2 cellular contexts compared by ENCODE assay signal in the genomic region with DNA sequence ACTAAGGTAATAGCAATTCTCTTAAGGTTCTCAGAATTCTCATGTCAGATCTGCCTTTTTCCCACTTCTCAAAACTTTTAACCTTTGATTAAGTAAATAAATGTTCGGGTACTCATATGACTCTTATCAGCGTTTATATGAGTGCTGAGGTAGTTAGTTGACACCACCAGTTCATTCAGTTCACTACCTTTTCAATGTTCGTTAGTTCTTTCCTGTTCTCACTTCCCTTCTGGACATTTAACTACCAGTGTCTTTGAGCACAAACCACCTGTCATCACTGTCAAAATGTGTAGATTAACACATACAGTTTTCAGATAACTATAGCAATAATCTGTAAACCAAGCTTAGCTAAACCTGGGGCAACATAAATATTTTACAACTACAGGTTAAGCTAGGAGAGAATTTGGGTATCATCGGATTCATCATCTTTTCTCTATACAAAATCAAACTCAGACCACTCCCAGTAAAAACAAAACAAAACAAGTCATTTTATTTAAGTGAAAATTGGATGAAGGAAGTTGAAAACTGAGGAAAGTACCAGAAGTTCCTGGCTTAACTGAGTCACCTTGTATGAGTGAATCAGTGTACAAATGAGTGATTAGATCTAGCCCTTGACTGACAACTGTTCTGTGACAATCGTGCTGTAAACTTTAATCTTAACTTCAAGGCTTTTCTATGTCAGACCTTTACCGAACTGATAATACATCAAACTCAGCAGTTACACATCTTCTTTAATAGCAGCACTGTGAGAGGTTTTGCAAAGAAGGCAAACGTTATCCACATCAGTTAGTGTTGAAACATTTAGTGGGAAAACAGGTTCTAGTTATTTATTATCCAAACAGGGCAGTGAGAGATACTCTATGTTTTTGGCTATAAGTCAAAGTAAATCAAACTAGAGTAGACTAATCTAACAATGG.
TF ChIP-seq lines count a peak whose summit lies in the region.

No MANE protein-coding gene starts in this region.

TF ChIP-seq in SK-N-SH, 30 proteins besides CTCF, POLR2A, EP300 and RAD21 (continued from another document):
- TF ChIP-seq, protein P1, sequence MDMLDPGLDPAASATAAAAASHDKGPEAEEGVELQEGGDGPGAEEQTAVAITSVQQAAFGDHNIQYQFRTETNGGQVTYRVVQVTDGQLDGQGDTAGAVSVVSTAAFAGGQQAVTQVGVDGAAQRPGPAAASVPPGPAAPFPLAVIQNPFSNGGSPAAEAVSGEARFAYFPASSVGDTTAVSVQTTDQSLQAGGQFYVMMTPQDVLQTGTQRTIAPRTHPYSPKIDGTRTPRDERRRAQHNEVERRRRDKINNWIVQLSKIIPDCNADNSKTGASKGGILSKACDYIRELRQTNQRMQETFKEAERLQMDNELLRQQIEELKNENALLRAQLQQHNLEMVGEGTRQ (IDR thresholded peaks at IDR 0.05; ENCODE audit: borderline replicate concordance, low read depth, low read length) = no peak
- no peak for TF ChIP-seq NRF1 (IDR thresholded peaks at IDR 0.05; ENCODE audit: low read depth, low read length)

TF ChIP-seq in SK-N-SH treated with all-trans-retinoic acid at 6 μM for 48 hours, 23 proteins besides CTCF, POLR2A, EP300 and RAD21 (continued from another document):
- TF ChIP-seq, protein P2, sequence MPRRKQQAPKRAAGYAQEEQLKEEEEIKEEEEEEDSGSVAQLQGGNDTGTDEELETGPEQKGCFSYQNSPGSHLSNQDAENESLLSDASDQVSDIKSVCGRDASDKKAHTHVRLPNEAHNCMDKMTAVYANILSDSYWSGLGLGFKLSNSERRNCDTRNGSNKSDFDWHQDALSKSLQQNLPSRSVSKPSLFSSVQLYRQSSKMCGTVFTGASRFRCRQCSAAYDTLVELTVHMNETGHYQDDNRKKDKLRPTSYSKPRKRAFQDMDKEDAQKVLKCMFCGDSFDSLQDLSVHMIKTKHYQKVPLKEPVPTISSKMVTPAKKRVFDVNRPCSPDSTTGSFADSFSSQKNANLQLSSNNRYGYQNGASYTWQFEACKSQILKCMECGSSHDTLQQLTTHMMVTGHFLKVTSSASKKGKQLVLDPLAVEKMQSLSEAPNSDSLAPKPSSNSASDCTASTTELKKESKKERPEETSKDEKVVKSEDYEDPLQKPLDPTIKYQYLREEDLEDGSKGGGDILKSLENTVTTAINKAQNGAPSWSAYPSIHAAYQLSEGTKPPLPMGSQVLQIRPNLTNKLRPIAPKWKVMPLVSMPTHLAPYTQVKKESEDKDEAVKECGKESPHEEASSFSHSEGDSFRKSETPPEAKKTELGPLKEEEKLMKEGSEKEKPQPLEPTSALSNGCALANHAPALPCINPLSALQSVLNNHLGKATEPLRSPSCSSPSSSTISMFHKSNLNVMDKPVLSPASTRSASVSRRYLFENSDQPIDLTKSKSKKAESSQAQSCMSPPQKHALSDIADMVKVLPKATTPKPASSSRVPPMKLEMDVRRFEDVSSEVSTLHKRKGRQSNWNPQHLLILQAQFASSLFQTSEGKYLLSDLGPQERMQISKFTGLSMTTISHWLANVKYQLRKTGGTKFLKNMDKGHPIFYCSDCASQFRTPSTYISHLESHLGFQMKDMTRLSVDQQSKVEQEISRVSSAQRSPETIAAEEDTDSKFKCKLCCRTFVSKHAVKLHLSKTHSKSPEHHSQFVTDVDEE (CRISPR knock-in tag; IDR thresholded peaks at IDR 0.05) = no peak
- TF ChIP-seq RARB (CRISPR knock-in tag; IDR thresholded peaks at IDR 0.05) = no peak
- TF ChIP-seq, protein P3, sequence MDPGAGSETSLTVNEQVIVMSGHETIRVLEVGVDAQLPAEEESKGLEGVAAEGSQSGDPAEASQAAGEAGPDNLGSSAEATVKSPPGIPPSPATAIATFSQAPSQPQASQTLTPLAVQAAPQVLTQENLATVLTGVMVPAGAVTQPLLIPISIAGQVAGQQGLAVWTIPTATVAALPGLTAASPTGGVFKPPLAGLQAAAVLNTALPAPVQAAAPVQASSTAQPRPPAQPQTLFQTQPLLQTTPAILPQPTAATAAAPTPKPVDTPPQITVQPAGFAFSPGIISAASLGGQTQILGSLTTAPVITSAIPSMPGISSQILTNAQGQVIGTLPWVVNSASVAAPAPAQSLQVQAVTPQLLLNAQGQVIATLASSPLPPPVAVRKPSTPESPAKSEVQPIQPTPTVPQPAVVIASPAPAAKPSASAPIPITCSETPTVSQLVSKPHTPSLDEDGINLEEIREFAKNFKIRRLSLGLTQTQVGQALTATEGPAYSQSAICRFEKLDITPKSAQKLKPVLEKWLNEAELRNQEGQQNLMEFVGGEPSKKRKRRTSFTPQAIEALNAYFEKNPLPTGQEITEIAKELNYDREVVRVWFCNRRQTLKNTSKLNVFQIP (CRISPR knock-in tag; IDR thresholded peaks at IDR 0.05; ENCODE audit: borderline replicate concordance, low read depth) = no peak
- TF ChIP-seq ZNF70 (CRISPR knock-in tag; IDR thresholded peaks at IDR 0.05) = no peak
- TF ChIP-seq, protein P4, sequence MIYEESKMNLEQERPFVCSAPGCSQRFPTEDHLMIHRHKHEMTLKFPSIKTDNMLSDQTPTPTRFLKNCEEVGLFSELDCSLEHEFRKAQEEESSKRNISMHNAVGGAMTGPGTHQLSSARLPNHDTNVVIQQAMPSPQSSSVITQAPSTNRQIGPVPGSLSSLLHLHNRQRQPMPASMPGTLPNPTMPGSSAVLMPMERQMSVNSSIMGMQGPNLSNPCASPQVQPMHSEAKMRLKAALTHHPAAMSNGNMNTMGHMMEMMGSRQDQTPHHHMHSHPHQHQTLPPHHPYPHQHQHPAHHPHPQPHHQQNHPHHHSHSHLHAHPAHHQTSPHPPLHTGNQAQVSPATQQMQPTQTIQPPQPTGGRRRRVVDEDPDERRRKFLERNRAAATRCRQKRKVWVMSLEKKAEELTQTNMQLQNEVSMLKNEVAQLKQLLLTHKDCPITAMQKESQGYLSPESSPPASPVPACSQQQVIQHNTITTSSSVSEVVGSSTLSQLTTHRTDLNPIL (CRISPR knock-in tag; IDR thresholded peaks at IDR 0.05; ENCODE audit: low read depth) = no peak
- TF ChIP-seq CSDC2 (CRISPR knock-in tag; IDR thresholded peaks at IDR 0.05) = no peak
- TF ChIP-seq ESRRG (CRISPR knock-in tag; IDR thresholded peaks at IDR 0.05) = no peak
